In the genomic region with DNA sequence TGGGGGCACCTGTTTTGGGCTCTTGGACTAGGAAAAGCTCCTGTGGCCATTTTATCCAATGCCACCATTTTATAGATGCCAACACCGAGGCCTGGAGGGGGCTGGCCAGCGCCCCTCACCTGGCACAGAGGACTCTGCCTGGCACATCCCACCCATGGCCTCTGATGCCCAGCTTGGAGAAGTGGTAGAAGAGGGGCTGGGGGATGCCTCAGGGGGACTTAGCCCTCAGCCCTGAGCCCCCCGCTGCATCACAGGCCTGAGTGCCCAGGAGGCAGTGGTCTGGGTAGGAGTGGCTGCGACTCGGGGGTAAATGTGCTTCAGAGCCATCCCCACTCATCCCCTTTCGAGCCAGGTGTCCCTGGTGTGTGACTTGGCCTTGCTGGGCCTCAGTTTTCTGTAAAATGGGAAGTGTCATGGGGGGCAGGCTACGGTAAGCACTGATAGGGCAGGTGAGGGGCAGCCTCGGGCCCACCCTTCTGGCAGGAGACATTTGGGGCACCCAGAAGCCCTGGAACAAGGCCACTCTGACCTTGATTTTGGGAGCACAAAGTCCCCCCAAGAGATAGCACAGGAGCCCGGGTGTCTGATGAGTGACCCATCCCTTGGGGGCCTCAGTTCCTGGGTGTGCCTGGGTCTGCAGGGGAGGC, we compare ENCODE assay signal across 14 cellular contexts. TPM values are rescaled to one million over a fixed set of nuclear protein-coding genes. Genes with fewer than 3 reads are reported as not detected.
DNase-seq lines count a peak whose midpoint lies in the region; ATAC-seq and TF ChIP-seq lines count a peak whose summit lies in the region.
"Had no signal": no experiment of that assay in that cellular context is flagged by ENCODE, and none has a peak within 500 bp of the region (broad histone marks: within the 10 kb centered on the region; RNA-seq: fewer than 3 reads in every experiment).

No MANE protein-coding gene starts in this region.

- no peaks in the 10 kb centered on the region for H3K36me3 Mint-ChIP-seq in natural killer cell

- peaks cover 51 to 99% (median 68%) of the 10 kb centered on the region in 11 experiments for H4K20me1 ChIP-seq in BLaER1 treated with 17β-estradiol and CSF1 and Interleukin-3, amounts not matched to agents 10 nM and 100 nM

- H3K36me3 ChIP-seq in BLaER1 treated with 17β-estradiol and CSF1 and Interleukin-3, amounts not matched to agents 10 nM and 100 nM: peaks cover 9 to 73% (median 49%) of the 10 kb centered on the region in 11 experiments; a peak in 19 of 22 replicates
- no peaks in the 10 kb centered on the region for H3K36me3 ChIP-seq in breast epithelium
- H3K36me3 ChIP-seq: cardiac muscle cell had no signal

- H3K9me3 ChIP-seq in BLaER1 treated with 17β-estradiol and CSF1 and Interleukin-3, amounts not matched to agents 10 nM and 100 nM (replicated peaks in 1 of 11): peaks cover 0 to 8% (median 0%) of the 10 kb centered on the region in 11 experiments; a peak in 5 of 22 replicates
- no peaks in the 10 kb centered on the region for H3K9me3 ChIP-seq in breast epithelium
- H3K9me3 ChIP-seq: Caco-2 had no signal

- no peaks in the 10 kb centered on the region for H3K27me3 Mint-ChIP-seq in natural killer cell (ENCODE audit: low read depth in 2 of 2)

- peak overlapping the region in 9 of 10 experiments; percentile 23 to 59 (median 43); a peak in 15 of 20 replicates for H3K4me3 ChIP-seq in BLaER1 treated with 17β-estradiol and CSF1 and Interleukin-3, amounts not matched to agents 10 nM and 100 nM
- peak overlapping the region in 1 of 3 donors; percentile 12 for H3K4me3 ChIP-seq in breast epithelium
- H3K4me3 ChIP-seq: cardiac muscle cell had no signal

- peak overlapping the region; percentile 77 for H3K4me3 Mint-ChIP-seq in natural killer cell

- H3K27ac Mint-ChIP-seq in natural killer cell: peak overlapping the region; percentile 96 to 100

- peak overlapping the region; percentile 52 to 81 (median 72) for H3K9ac ChIP-seq in BLaER1 treated with 17β-estradiol and CSF1 and Interleukin-3, amounts not matched to agents 10 nM and 100 nM

- no peak for TF ChIP-seq CTCF in breast epithelium (IDR thresholded peaks at IDR 0.05)
- no peak for TF ChIP-seq CTCF in natural killer cell (IDR thresholded peaks at IDR 0.05)
- TF ChIP-seq CTCF in GM13976 (IDR thresholded peaks at IDR 0.05; ENCODE audit: borderline replicate concordance, control extremely low read depth, extremely low read depth, insufficient read depth, missing control alignments): no peak

- ATAC-seq in natural killer cell (no peak), HG03280 (IDR thresholded peaks at IDR 0.05; ENCODE audit: unreplicated experiment) (no peak), HG03139 (IDR thresholded peaks at IDR 0.05; ENCODE audit: unreplicated experiment) (no peak), HG03108 (IDR thresholded peaks at IDR 0.05; ENCODE audit: unreplicated experiment) (no peak)

- H3K27ac ChIP-seq in BLaER1 treated with 17β-estradiol and CSF1 and Interleukin-3, amounts not matched to agents 10 nM and 100 nM: peak overlapping the region; percentile 19 to 92 (median 81); a peak in 20 of 22 replicates
- peak overlapping the region; percentile 17 to 80 for H3K27ac ChIP-seq in breast epithelium
- H3K27ac ChIP-seq: cardiac muscle cell had no signal

- intact Hi-C loops in breast epithelium (cut with DNase I; ENCODE audit: low total_unique reads): no loop called here
- intact Hi-C loops in natural killer cell (cut with micrococcal nuclease): no loop called here

- DNase-seq in breast epithelium (ENCODE audit: low spot score in 2 of 2) (no peak), natural killer cell (no peak), GM13976 (ENCODE audit: low spot score) (no peak)
- DNase-seq: activated CD4-positive, alpha-beta T cell treated with anti-CD3 and anti-CD28 coated beads, Interleukin-2, amount 50 U/mL, for 48 hours; Caco-2; foreskin fibroblast; NCI-H226; SIG-M5 had no signal

- TF ChIP-seq POLR2A in GM19193 (IDR thresholded peaks at IDR 0.05; ENCODE audit: extremely low read depth, insufficient read depth, insufficient read length) (peak; percentile 15), breast epithelium (IDR thresholded peaks at IDR 0.05) (no peak)

- H3K4me2 ChIP-seq in BLaER1 treated with 17β-estradiol and CSF1 and Interleukin-3, amounts not matched to agents 10 nM and 100 nM: peak overlapping the region; percentile 93 to 100 (median 98)

- no peaks in the 10 kb centered on the region for H3K27me3 ChIP-seq in BLaER1 treated with 17β-estradiol and CSF1 and Interleukin-3, amounts not matched to agents 10 nM and 100 nM
- H3K27me3 ChIP-seq in breast epithelium: no peaks in the 10 kb centered on the region
- H3K27me3 ChIP-seq: cardiac muscle cell had no signal

- in situ Hi-C loops in GM13976 (cut with MboI; ENCODE audit: low sequenced_read_pairs, unreplicated experiment): no loop called here

- H3K4me1 Mint-ChIP-seq in natural killer cell: peaks cover 76 to 83% of the 10 kb centered on the region in 2 donors

- H3K4me1 ChIP-seq in BLaER1 treated with 17β-estradiol and CSF1 and Interleukin-3, amounts not matched to agents 10 nM and 100 nM: peaks cover 99 to 100% (median 99%) of the 10 kb centered on the region in 10 experiments
- H3K4me1 ChIP-seq in breast epithelium: no peaks in the 10 kb centered on the region
- H3K4me1 ChIP-seq: Caco-2 had no signal

- no peaks in the 10 kb centered on the region for H3K9me3 Mint-ChIP-seq in natural killer cell

RNA-seq across cellular contexts. Expression of a gene that starts 22.5 kb away (rescaled TPM):
- total RNA-seq in breast epithelium (10 to 100 TPM; 13.9 to 27.4 (median 17.4) TPM), natural killer cell (10 to 100 TPM; 68.1 to 81.3 (median 68.4) TPM)

RNA-seq across cellular contexts. Expression of a gene that starts 59.3 kb away (rescaled TPM):
- 10 to 100 TPM in 2 of 3 donors, 1 to 10 TPM in 1; 6.6 to 10.9 (median 10.2) TPM for total RNA-seq in breast epithelium
- 1 to 10 TPM; 3.4 to 3.8 (median 3.5) TPM for total RNA-seq in natural killer cell
